In genomic region chr10:122112021-122112616, GRCh38 we compare ENCODE assay signal across 9 cellular contexts.
DNase-seq lines count a peak whose midpoint lies in the region; ATAC-seq lines count a peak whose summit lies in the region.
"Had no signal": no experiment of that assay in that cellular context is flagged by ENCODE, and none has a peak within 500 bp of the region (broad histone marks: within the 10 kb centered on the region; RNA-seq: fewer than 3 reads in every experiment).

No MANE protein-coding gene starts in this region.

- DNase-seq in AG08396 (ENCODE audit: low spot score) = peak; percentile 28
- peak; percentile 23 for DNase-seq in LHCN-M2 (ENCODE audit: low read depth)
- peak; percentile 19 for DNase-seq in dedifferentiated amniotic fluid mesenchymal stem cell (ENCODE audit: extremely low spot score)
- DNase-seq in NCI-H146 (lab: John Stamatoyannopoulos, UW) = no peak
- no peak for DNase-seq in DMS79 (lab: John Stamatoyannopoulos, UW)
- DNase-seq in NCI-H1105 treated with DMSO at 0.1 percent for 48 hours (lab: John Stamatoyannopoulos, UW) = no peak
- DNase-seq: activated gamma-delta T cell had no signal

- H3K27me3 ChIP-seq in muscle layer of duodenum (ENCODE audit: low read depth, low read length) = no peaks in the 10 kb centered on the region

- no peak for ATAC-seq in GM18498 (IDR thresholded peaks at IDR 0.05; ENCODE audit: unreplicated experiment)

- H3K9me3 ChIP-seq in muscle layer of duodenum (ENCODE audit: control insufficient read depth in 1 of 2, low read length in 2 of 2) = no peaks in the 10 kb centered on the region

- no peaks in the 10 kb centered on the region for H3K36me3 ChIP-seq in muscle layer of duodenum (ENCODE audit: control insufficient read depth in 1 of 2, insufficient read depth in 2 of 2, low read length in 2 of 2)

- H3K4me1 ChIP-seq in muscle layer of duodenum (ENCODE audit: control insufficient read depth in 1 of 2, insufficient read depth in 2 of 2, low read length in 2 of 2) = peaks cover 11 to 20% of the 10 kb centered on the region in 2 donors

- H3K4me3 ChIP-seq in muscle layer of duodenum (ENCODE audit: low read depth in 1 of 2, low read length in 2 of 2) = peak overlapping the region; percentile 50 to 67

- peak overlapping the region; percentile 97 for H3K27ac ChIP-seq in muscle layer of duodenum (ENCODE audit: low read length)

Comparison
In these comparisons a context has a peak if more than half of its experiments do, and no peak if none do; other contexts are left out.
1. DNase-seq: peak in AG08396 (single experiment), LHCN-M2 (single experiment) and dedifferentiated amniotic fluid mesenchymal stem cell (single experiment); none in NCI-H146 (single experiment), DMS79 (single experiment) and NCI-H1105 treated with DMSO at 0.1 percent for 48 hours (single experiment).